Comparison of ENCODE assay signal across 1 cellular context in genomic region chr9:110021891-110022290, GRCh38.
TF ChIP-seq lines count a peak whose summit lies in the region.

No MANE protein-coding gene starts in this region.

TF ChIP-seq in GM23338, 12 proteins besides CTCF, POLR2A, EP300 and RAD21 (continued from another document):
- TF ChIP-seq REST (IDR thresholded peaks at IDR 0.05; ENCODE audit: unreplicated experiment) = no peak
